In genomic region chr14:61516957-61517356, GRCh38 we compare ENCODE assay signal across 11 cellular contexts.
DNase-seq lines count a peak whose midpoint lies in the region; ATAC-seq and TF ChIP-seq lines count a peak whose summit lies in the region.
"Had no signal": no experiment of that assay in that cellular context is flagged by ENCODE, and none has a peak within 500 bp of the region (broad histone marks: within the 10 kb centered on the region; RNA-seq: fewer than 3 reads in every experiment).

No MANE protein-coding gene starts in this region.

- DNase-seq in GM03348 (ENCODE audit: low spot score) (peak; percentile 68), cerebellum (ENCODE audit: low spot score) (peak; percentile 20), anterior cingulate cortex (lab: John Stamatoyannopoulos, UW) (no peak), GM10248 (ENCODE audit: extremely low spot score) (no peak), DMS114 treated with DMSO at 0.1 percent for 48 hours (lab: John Stamatoyannopoulos, UW; ENCODE audit: unreplicated experiment) (no peak), NCI-H1436 (lab: John Stamatoyannopoulos, UW) (no peak)
- no peak for DNase-seq in naive thymus-derived CD4-positive, alpha-beta T cell
- DNase-seq: central memory CD4-positive, alpha-beta T cell; NCI-H1417 treated with DMSO at 0.1 percent for 48 hours; right lobe of liver had no signal

- no peaks in the 10 kb centered on the region for H3K36me3 ChIP-seq in ACC112 (ENCODE audit: insufficient read depth, low read length)
- peaks cover 4 to 33% (median 7%) of the 10 kb centered on the region in 3 experiments for H3K36me3 ChIP-seq in naive thymus-derived CD4-positive, alpha-beta T cell (ENCODE audit: control insufficient read depth in 2 of 3, insufficient read depth in 3 of 3, low read length in 3 of 3)
- H3K36me3 ChIP-seq: right lobe of liver had no signal

- peak overlapping the region in 7 of 9 donors; percentile 46 to 84 (median 80) for H3K27ac Mint-ChIP-seq in naive thymus-derived CD4-positive, alpha-beta T cell

- peak overlapping the region in 1 of 10 donors; percentile 7 for H3K4me3 Mint-ChIP-seq in naive thymus-derived CD4-positive, alpha-beta T cell

- H3K4me3 ChIP-seq in ACC112 (ENCODE audit: low read depth, low read length) = no peak overlapping the region
- H3K4me3 ChIP-seq in naive thymus-derived CD4-positive, alpha-beta T cell (ENCODE audit: low read length) = no peak overlapping the region
- H3K4me3 ChIP-seq: right lobe of liver had no signal

- CTCF ChIA-PET in naive thymus-derived CD4-positive, alpha-beta T cell (lab: Charles Lee) = interaction anchor here (1.1 kb wide), 1 partner anchor 39 kb away, joined by 3 read pairs; no protein-coding TSS in a partner anchor
- CTCF ChIA-PET in GM10248 (lab: Yijun Ruan, JAX) = no interaction called here

- POLR2A ChIA-PET in naive thymus-derived CD4-positive, alpha-beta T cell (lab: Charles Lee) = no interaction called here
- POLR2A ChIA-PET in GM10248 (lab: Yijun Ruan, JAX) = no interaction called here

- no peaks in the 10 kb centered on the region for H3K79me2 ChIP-seq in ACC112 (ENCODE audit: control insufficient read depth, insufficient read depth, low read length, unreplicated experiment)

- intact Hi-C loops in naive thymus-derived CD4-positive, alpha-beta T cell (cut with micrococcal nuclease) = loop anchor here in 1 of 2 donors (1.0 kb wide), 1 partner anchor 9 kb away; no protein-coding TSS in a partner anchor

- H3K36me3 Mint-ChIP-seq in naive thymus-derived CD4-positive, alpha-beta T cell = peaks cover 0 to 35% (median 20%) of the 10 kb centered on the region in 5 donors

- H3K27ac ChIP-seq in ACC112 (ENCODE audit: low read depth, low read length) = peak overlapping the region; percentile 73
- no peak overlapping the region for H3K27ac ChIP-seq in naive thymus-derived CD4-positive, alpha-beta T cell (ENCODE audit: low read depth, low read length)

- peaks cover 38 to 94% (median 88%) of the 10 kb centered on the region in 7 donors for H3K4me1 Mint-ChIP-seq in naive thymus-derived CD4-positive, alpha-beta T cell

- H3K27me3 ChIP-seq in ACC112 (ENCODE audit: insufficient read depth, low read length) = no peaks in the 10 kb centered on the region
- no peaks in the 10 kb centered on the region for H3K27me3 ChIP-seq in naive thymus-derived CD4-positive, alpha-beta T cell (ENCODE audit: control insufficient read depth in 2 of 2, insufficient read depth in 2 of 2, low read length in 2 of 2)
- H3K27me3 ChIP-seq: right lobe of liver had no signal

- H3K4me1 ChIP-seq in ACC112 (ENCODE audit: control insufficient read depth, insufficient read depth, low read length, unreplicated experiment) = peaks cover 66% of the 10 kb centered on the region
- peaks cover 17 to 41% of the 10 kb centered on the region in 2 donors for H3K4me1 ChIP-seq in naive thymus-derived CD4-positive, alpha-beta T cell (ENCODE audit: control insufficient read depth in 2 of 2, insufficient read depth in 2 of 2, low read length in 2 of 2)

- TF ChIP-seq CTCF in GM10248 (IDR thresholded peaks at IDR 0.05; ENCODE audit: control extremely low read depth, extremely low read depth, low read depth, missing control alignments) = no peak

- ATAC-seq in naive thymus-derived CD4-positive, alpha-beta T cell = no peak

- H3K27me3 Mint-ChIP-seq in naive thymus-derived CD4-positive, alpha-beta T cell = no peaks in the 10 kb centered on the region

- no peaks in the 10 kb centered on the region for H3K9me3 ChIP-seq in naive thymus-derived CD4-positive, alpha-beta T cell (ENCODE audit: control insufficient read depth in 2 of 3, low read length in 3 of 3)
- H3K9me3 ChIP-seq: right lobe of liver had no signal

- H2AFZ ChIP-seq in ACC112 (ENCODE audit: low read length, unreplicated experiment) = peak overlapping the region; percentile 2

- no peaks in the 10 kb centered on the region for H3K9me3 Mint-ChIP-seq in naive thymus-derived CD4-positive, alpha-beta T cell

Comparison
In these comparisons a context has a peak if more than half of its experiments do, and no peak if none do; other contexts are left out.
1. DNase-seq: peak in GM03348 (single experiment) and cerebellum (single experiment); none in naive thymus-derived CD4-positive, alpha-beta T cell (0 of 9), anterior cingulate cortex (0 of 58), GM10248 (single experiment), DMS114 treated with DMSO at 0.1 percent for 48 hours (single experiment) and NCI-H1436 (single experiment).